ENCODE assay signal across 1 cellular context in the genomic region with DNA sequence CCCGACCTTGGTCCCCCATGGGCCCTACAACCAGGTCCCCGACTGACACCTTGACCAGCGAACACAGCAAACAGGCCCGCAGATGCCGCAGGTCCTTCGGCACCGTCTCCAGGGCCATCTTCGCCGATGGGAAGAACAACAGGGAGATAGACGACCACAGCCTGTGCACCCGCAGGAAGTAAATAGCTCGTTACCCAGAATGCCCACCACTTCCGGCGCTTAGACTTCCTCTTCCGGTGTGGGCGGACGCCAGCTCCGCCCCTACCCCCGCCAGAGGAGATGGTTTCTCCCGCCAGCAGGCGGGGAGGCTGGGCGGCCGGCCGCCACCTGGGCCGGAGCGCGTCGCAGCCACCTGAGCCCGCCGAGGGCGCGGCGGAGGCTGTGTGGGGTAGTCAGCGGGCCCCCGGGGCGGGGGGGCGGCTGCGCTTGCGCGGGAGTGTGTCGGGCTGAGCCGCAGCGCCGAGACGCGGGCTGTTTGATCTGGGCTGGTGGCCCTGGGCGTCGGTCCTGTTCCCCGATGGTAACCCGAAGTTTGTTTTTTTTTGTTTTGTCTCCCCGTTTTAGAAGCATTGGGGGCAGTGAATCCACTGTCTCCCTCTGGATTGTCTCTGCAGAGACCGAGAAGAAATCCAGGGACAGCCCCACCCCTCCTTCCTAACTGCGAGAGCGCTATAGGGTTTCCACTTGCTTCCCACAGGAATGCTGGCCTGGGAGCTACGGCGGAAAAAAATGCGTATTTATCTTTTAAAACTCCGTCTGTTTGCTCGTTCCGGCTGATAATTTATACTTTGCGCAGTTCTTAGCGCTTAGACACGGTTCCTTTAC.
TF ChIP-seq lines count a peak whose summit lies in the region.

A gene (minus strand): TSS at position 184 of the 825 bp plus-strand sequence. CDS start 66 bp downstream, at position 118.

TF ChIP-seq in HepG2, 621 proteins besides CTCF, POLR2A, EP300 and RAD21 (continued from another document and continues in another):
- TF ChIP-seq, protein P1, sequence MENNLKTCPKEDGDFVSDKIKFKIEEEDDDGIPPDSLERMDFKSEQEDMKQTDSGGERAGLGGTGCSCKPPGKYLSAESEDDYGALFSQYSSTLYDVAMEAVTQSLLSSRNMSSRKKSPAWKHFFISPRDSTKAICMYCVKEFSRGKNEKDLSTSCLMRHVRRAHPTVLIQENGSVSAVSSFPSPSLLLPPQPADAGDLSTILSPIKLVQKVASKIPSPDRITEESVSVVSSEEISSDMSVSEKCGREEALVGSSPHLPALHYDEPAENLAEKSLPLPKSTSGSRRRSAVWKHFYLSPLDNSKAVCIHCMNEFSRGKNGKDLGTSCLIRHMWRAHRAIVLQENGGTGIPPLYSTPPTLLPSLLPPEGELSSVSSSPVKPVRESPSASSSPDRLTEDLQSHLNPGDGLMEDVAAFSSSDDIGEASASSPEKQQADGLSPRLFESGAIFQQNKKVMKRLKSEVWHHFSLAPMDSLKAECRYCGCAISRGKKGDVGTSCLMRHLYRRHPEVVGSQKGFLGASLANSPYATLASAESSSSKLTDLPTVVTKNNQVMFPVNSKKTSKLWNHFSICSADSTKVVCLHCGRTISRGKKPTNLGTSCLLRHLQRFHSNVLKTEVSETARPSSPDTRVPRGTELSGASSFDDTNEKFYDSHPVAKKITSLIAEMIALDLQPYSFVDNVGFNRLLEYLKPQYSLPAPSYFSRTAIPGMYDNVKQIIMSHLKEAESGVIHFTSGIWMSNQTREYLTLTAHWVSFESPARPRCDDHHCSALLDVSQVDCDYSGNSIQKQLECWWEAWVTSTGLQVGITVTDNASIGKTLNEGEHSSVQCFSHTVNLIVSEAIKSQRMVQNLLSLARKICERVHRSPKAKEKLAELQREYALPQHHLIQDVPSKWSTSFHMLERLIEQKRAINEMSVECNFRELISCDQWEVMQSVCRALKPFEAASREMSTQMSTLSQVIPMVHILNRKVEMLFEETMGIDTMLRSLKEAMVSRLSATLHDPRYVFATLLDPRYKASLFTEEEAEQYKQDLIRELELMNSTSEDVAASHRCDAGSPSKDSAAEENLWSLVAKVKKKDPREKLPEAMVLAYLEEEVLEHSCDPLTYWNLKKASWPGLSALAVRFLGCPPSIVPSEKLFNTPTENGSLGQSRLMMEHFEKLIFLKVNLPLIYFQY (CRISPR knock-in tag; IDR thresholded peaks at IDR 0.05; ENCODE audit: borderline replicate concordance), result peak; percentile 94
- TF ChIP-seq SCMH1 (CRISPR knock-in tag; IDR thresholded peaks at IDR 0.05; ENCODE audit: borderline replicate concordance) (no peak), KDM5A (IDR thresholded peaks at IDR 0.05; ENCODE audit: borderline replicate concordance, low read length) (peak; percentile 99), NCOA2 (CRISPR knock-in tag; IDR thresholded peaks at IDR 0.05) (peak; percentile 75), KLF6 (CRISPR knock-in tag; IDR thresholded peaks at IDR 0.05) (peak; percentile 91), HCFC1 (IDR thresholded peaks at IDR 0.05; ENCODE audit: low read depth, low read length) (peak; percentile 78), CREB1 (IDR thresholded peaks at IDR 0.05) (peak; percentile 37; the same call in 1 of the 2 replicates), CREB1 (CRISPR knock-in tag; IDR thresholded peaks at IDR 0.05) (peak; percentile 76), ZNF674 (CRISPR knock-in tag; IDR thresholded peaks at IDR 0.05; ENCODE audit: low read depth) (0 out of 2 replicates have a peak, but pooled peaks have one; percentile 81), KDM1A (CRISPR knock-in tag; IDR thresholded peaks at IDR 0.05) (0 out of 2 replicates have a peak, but pooled peaks have one; percentile 32), ETV5 (CRISPR knock-in tag; IDR thresholded peaks at IDR 0.05; ENCODE audit: borderline replicate concordance) (peak; percentile 90), TOPORS (CRISPR knock-in tag; IDR thresholded peaks at IDR 0.05) (peak; percentile 96), GABPA (IDR thresholded peaks at IDR 0.05; ENCODE audit: low read depth, low read length) (peak; percentile 99), GABPA (CRISPR knock-in tag; IDR thresholded peaks at IDR 0.05; ENCODE audit: low read depth) (peak; percentile 98), ZNF101 (CRISPR knock-in tag; IDR thresholded peaks at IDR 0.05; ENCODE audit: borderline replicate concordance, low read depth) (0 out of 2 replicates have a peak, but pooled peaks have one; percentile 31), SP2 (CRISPR knock-in tag; IDR thresholded peaks at IDR 0.05) (peak; percentile 68), KLF12 (CRISPR knock-in tag; IDR thresholded peaks at IDR 0.05; ENCODE audit: borderline replicate concordance) (peak; percentile 91), ZNF431 (CRISPR knock-in tag; IDR thresholded peaks at IDR 0.05; ENCODE audit: borderline replicate concordance, low read depth) (peak; percentile 94; the same call in 1 of the 2 replicates), RFXAP (CRISPR knock-in tag; IDR thresholded peaks at IDR 0.05; ENCODE audit: borderline replicate concordance) (peak; percentile 96), STAG1 (CRISPR knock-in tag; IDR thresholded peaks at IDR 0.05) (peak; percentile 67), ZNF441 (CRISPR knock-in tag; IDR thresholded peaks at IDR 0.05; ENCODE audit: borderline replicate concordance) (peak; percentile 94), KMT2A (CRISPR knock-in tag; IDR thresholded peaks at IDR 0.05) (peak; percentile 98), XRCC5 (optimal IDR thresholded peaks at IDR 0.05; ENCODE audit: low read length) (peak; percentile 55), ZNF451 (CRISPR knock-in tag; IDR thresholded peaks at IDR 0.05) (peak; percentile 91), HOXA3 (CRISPR knock-in tag; IDR thresholded peaks at IDR 0.05) (peak; percentile 90), THAP11 (CRISPR knock-in tag; IDR thresholded peaks at IDR 0.05) (peak; percentile 96), MIXL1 (CRISPR knock-in tag; IDR thresholded peaks at IDR 0.05) (peak; percentile 80), SKI (IDR thresholded peaks at IDR 0.05; ENCODE audit: partially characterized antibody) (peak; percentile 93), ZNF562 (CRISPR knock-in tag; IDR thresholded peaks at IDR 0.05; ENCODE audit: borderline replicate concordance) (0 out of 2 replicates have a peak, but pooled peaks have one; percentile 50), PAF1 (CRISPR knock-in tag; IDR thresholded peaks at IDR 0.05) (peak; percentile 93), GPN1 (CRISPR knock-in tag; IDR thresholded peaks at IDR 0.05; ENCODE audit: borderline replicate concordance) (no peak), ZNF543 (CRISPR knock-in tag; IDR thresholded peaks at IDR 0.05) (peak; percentile 94), ZNF30 (CRISPR knock-in tag; IDR thresholded peaks at IDR 0.05) (no peak), SMARCC2 (IDR thresholded peaks at IDR 0.05) (no peak), ZFY (CRISPR knock-in tag; IDR thresholded peaks at IDR 0.05) (peak; percentile 80), ZNF879 (CRISPR knock-in tag; IDR thresholded peaks at IDR 0.05) (no peak; the same call in 1 of the 2 replicates), GABPB1 (CRISPR knock-in tag; IDR thresholded peaks at IDR 0.05) (peak; percentile 98)
- TF ChIP-seq, protein P2, sequence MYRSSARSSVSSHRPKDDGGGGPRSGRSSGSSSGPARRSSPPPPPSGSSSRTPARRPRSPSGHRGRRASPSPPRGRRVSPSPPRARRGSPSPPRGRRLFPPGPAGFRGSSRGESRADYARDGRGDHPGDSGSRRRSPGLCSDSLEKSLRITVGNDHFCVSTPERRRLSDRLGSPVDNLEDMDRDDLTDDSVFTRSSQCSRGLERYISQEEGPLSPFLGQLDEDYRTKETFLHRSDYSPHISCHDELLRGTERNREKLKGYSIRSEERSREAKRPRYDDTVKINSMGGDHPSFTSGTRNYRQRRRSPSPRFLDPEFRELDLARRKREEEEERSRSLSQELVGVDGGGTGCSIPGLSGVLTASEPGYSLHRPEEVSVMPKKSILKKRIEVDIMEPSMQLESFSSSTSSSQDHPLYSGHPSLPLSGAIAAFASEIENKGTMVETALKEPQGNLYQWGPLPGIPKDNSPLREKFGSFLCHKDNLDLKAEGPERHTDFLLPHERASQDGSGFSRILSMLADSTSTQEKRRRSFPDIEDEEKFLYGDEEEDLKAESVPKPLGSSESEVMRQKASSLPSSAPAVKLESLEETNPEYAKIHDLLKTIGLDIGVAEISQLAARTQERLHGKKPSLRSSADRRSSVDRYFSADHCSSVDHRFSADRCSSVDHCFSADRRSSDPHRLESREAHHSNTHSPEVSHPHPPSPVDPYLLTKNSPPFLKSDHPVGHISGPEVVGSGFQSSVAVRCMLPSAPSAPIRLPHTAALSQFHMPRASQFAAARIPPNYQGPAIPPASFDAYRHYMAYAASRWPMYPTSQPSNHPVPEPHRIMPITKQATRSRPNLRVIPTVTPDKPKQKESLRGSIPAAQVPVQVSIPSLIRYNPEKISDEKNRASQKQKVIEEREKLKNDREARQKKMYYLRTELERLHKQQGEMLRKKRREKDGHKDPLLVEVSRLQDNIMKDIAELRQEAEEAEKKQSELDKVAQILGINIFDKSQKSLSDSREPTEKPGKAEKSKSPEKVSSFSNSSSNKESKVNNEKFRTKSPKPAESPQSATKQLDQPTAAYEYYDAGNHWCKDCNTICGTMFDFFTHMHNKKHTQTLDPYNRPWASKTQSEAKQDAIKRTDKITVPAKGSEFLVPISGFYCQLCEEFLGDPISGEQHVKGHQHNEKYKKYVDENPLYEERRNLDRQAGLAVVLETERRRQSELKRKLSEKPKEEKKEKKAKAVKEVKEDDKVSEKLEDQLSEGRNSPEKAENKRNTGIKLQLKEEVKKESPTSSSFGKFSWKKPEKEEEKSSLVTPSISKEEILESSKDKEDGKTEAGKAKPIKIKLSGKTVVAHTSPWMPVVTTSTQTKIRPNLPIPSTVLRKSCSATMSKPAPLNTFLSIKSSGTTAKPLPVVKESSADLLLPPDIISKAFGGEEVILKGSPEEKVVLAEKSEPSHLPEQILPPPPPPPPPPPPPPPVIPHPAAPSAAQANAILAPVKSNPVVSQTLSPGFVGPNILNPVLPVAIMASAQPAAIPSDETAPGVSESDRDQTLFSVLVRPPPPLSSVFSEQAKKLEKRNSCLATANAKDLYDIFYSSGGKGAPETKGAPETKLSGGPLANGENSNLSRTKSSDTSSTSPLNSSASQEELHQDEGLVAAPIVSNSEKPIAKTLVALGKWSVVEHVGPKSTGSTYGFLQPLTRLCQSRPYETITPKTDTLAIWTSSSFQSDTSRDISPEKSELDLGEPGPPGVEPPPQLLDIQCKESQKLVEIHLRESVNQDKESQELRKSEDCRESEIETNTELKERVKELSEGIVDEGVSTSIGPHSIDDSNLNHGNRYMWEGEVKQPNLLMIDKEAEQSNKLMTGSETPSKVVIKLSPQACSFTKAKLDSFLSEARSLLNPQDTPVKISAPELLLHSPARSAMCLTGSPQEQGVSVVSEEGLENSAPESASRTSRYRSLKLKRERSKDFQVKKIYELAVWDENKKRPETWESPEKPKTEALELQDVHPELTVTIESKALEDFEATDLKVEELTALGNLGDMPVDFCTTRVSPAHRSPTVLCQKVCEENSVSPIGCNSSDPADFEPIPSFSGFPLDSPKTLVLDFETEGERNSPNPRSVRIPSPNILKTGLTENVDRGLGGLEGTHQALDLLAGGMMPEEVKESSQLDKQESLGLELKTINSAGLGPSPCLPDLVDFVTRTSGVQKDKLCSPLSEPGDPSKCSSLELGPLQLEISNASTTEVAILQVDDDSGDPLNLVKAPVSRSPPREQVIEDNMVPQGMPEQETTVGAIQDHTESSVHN (CRISPR knock-in tag; IDR thresholded peaks at IDR 0.05), result peak; percentile 20; the same call in 1 of the 2 replicates
- TF ChIP-seq, protein P3, sequence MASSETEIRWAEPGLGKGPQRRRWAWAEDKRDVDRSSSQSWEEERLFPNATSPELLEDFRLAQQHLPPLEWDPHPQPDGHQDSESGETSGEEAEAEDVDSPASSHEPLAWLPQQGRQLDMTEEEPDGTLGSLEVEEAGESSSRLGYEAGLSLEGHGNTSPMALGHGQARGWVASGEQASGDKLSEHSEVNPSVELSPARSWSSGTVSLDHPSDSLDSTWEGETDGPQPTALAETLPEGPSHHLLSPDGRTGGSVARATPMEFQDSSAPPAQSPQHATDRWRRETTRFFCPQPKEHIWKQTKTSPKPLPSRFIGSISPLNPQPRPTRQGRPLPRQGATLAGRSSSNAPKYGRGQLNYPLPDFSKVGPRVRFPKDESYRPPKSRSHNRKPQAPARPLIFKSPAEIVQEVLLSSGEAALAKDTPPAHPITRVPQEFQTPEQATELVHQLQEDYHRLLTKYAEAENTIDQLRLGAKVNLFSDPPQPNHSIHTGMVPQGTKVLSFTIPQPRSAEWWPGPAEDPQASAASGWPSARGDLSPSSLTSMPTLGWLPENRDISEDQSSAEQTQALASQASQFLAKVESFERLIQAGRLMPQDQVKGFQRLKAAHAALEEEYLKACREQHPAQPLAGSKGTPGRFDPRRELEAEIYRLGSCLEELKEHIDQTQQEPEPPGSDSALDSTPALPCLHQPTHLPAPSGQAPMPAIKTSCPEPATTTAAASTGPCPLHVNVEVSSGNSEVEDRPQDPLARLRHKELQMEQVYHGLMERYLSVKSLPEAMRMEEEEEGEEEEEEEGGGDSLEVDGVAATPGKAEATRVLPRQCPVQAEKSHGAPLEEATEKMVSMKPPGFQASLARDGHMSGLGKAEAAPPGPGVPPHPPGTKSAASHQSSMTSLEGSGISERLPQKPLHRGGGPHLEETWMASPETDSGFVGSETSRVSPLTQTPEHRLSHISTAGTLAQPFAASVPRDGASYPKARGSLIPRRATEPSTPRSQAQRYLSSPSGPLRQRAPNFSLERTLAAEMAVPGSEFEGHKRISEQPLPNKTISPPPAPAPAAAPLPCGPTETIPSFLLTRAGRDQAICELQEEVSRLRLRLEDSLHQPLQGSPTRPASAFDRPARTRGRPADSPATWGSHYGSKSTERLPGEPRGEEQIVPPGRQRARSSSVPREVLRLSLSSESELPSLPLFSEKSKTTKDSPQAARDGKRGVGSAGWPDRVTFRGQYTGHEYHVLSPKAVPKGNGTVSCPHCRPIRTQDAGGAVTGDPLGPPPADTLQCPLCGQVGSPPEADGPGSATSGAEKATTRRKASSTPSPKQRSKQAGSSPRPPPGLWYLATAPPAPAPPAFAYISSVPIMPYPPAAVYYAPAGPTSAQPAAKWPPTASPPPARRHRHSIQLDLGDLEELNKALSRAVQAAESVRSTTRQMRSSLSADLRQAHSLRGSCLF (CRISPR knock-in tag; IDR thresholded peaks at IDR 0.05; ENCODE audit: borderline replicate concordance), result no peak
- TF ChIP-seq, protein P4, sequence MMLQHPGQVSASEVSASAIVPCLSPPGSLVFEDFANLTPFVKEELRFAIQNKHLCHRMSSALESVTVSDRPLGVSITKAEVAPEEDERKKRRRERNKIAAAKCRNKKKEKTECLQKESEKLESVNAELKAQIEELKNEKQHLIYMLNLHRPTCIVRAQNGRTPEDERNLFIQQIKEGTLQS (CRISPR knock-in tag; IDR thresholded peaks at IDR 0.05), result no peak; the same call in 1 of the 2 replicates
- TF ChIP-seq, protein P5, sequence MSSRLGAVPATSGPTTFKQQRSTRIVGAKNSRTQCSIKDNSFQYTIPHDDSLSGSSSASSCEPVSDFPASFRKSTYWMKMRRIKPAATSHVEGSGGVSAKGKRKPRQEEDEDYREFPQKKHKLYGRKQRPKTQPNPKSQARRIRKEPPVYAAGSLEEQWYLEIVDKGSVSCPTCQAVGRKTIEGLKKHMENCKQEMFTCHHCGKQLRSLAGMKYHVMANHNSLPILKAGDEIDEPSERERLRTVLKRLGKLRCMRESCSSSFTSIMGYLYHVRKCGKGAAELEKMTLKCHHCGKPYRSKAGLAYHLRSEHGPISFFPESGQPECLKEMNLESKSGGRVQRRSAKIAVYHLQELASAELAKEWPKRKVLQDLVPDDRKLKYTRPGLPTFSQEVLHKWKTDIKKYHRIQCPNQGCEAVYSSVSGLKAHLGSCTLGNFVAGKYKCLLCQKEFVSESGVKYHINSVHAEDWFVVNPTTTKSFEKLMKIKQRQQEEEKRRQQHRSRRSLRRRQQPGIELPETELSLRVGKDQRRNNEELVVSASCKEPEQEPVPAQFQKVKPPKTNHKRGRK (CRISPR knock-in tag; IDR thresholded peaks at IDR 0.05), result no peak
